Comparison of ENCODE assay signal across 1 cellular context in genomic region chr5:135444360-135444759, GRCh38.
TF ChIP-seq lines count a peak whose summit lies in the region.

No MANE protein-coding gene starts in this region.

TF ChIP-seq in H1, 55 proteins besides CTCF, POLR2A, EP300 and RAD21:
- TF ChIP-seq EGR1 (IDR thresholded peaks at IDR 0.05; ENCODE audit: borderline replicate concordance, low read depth, low read length) (no peak), RNF2 (IDR thresholded peaks at IDR 0.05; ENCODE audit: borderline replicate concordance, low read depth, low read length, missing control alignments, poor library complexity, severe bottlenecking) (no peak), CREB1 (IDR thresholded peaks at IDR 0.05) (no peak), CBX5 (IDR thresholded peaks at IDR 0.05; ENCODE audit: low read depth, low read length) (no peak), CTBP2 (IDR thresholded peaks at IDR 0.05; ENCODE audit: borderline replicate concordance, insufficient read depth, insufficient read length, low read length) (no peak), ATF2 (IDR thresholded peaks at IDR 0.05; ENCODE audit: low read length) (no peak), TBP (IDR thresholded peaks at IDR 0.05; ENCODE audit: low read depth, low read length) (no peak), NANOG (IDR thresholded peaks at IDR 0.05; ENCODE audit: insufficient read depth, low read depth, low read length, poor library complexity, severe bottlenecking) (no peak)
